ENCODE assay signal across 15 cellular contexts in the genomic region with DNA sequence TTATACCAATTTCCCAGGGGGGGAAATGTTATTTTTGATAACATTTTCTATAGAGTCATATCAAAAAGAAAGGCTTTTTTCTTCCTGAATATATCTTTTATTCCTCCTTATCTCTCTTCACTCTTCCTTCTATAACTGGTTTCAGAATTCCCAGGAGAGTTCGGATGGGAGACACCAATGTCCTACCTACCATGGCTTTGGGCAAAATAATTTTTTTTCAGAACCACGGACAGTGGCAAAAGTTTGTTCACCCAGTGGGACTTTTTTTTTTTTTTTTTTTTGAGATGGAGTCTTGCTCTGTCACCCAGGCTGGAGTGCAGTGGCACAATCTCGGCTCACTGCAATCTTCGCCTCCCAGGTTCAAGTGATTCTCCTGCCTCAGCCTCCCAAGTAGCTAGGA. TPM values are rescaled to one million over a fixed set of nuclear protein-coding genes. Genes with fewer than 3 reads are reported as not detected.
"Had no signal": no experiment of that assay in that cellular context is flagged by ENCODE, and none has a peak within 500 bp of the region (broad histone marks: within the 10 kb centered on the region; RNA-seq: fewer than 3 reads in every experiment).

No MANE protein-coding gene starts in this region.

RNA-seq across cellular contexts. Expression of a gene that starts 2.0 kb away (rescaled TPM):
- total RNA-seq: esophagus mucosa, fibroblast of lung, fibroblast of villous mesenchyme, gastrocnemius medialis, heart right ventricle, left ventricle myocardium inferior, lung, omental fat pad, psoas muscle, right lobe of liver, suprapubic skin, thyroid gland, uterus had no signal
- polyA plus RNA-seq: fibroblast of lung, heart right ventricle, immature natural killer cell, keratinocyte, lung, psoas muscle had no signal

RNA-seq across cellular contexts. Expression of a gene that starts 27.2 kb away (rescaled TPM):
- polyA plus RNA-seq: immature natural killer cell had no signal

RNA-seq across cellular contexts. Expression of a gene that starts 30.7 kb away (rescaled TPM):
- total RNA-seq: fibroblast of lung, fibroblast of villous mesenchyme, gastrocnemius medialis, heart right ventricle, left ventricle myocardium inferior, lung, omental fat pad, psoas muscle, right lobe of liver, thyroid gland, uterus had no signal
- polyA plus RNA-seq: fibroblast of lung, heart right ventricle, immature natural killer cell, lung, psoas muscle had no signal
